ENCODE assay signal across 29 cellular contexts in the genomic region with DNA sequence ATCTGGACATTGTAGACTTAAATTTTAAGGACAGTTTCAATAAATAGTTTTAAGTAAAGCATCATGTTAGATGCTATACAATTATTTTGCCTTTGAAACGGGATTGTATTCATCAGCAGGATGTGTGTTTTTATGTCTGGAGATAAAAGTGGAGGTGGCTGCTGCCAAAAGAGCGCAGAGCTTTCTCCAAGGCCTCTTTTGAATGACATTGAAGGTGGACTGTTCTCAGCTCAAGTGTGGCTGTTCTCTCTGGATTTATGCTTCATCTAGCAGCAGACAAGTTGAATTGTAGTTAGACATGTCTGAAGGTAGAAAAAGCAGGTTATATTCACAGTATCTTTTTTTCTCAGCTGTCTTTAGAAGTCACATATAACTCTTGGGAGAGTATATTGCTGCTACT.
"Had no signal": no experiment of that assay in that cellular context is flagged by ENCODE, and none has a peak within 500 bp of the region (broad histone marks: within the 10 kb centered on the region; RNA-seq: fewer than 3 reads in every experiment).

No MANE protein-coding gene starts in this region.

- H3K27me3 ChIP-seq: ascending aorta, esophagus muscularis mucosa, foreskin keratinocyte, gastrocnemius medialis, heart left ventricle had no signal

- H3K36me3 ChIP-seq: ascending aorta, esophagus muscularis mucosa, gastrocnemius medialis, heart left ventricle, WERI-Rb-1 had no signal

- H3K4me3 ChIP-seq: ascending aorta, coronary artery, esophagus muscularis mucosa, gastrocnemius medialis, heart left ventricle had no signal

- H3K9me3 ChIP-seq: gastrocnemius medialis had no signal

- DNase-seq: activated CD4-positive, alpha-beta memory T cell treated with anti-CD3 and anti-CD28 coated beads, Interleukin-2, amount 10 ng/mL, durations not matched to agents 7 days and 5 days; activated CD4-positive, alpha-beta T cell treated with anti-CD3 and anti-CD28 coated beads for 36 hours; activated CD4-positive, alpha-beta T cell treated with anti-CD3 and anti-CD28 coated beads, Interleukin-2, amount 10 ng/mL, durations not matched to agents 7 days and 5 days; activated CD4-positive, alpha-beta T cell treated with anti-CD3 and anti-CD28 coated beads, Interleukin-2, amount 50 U/mL, for 4 hours; activated CD4-positive, CD25-positive, alpha-beta regulatory T cell; activated CD4-positive, CD25-positive, alpha-beta regulatory T cell treated with anti-CD3 and anti-CD28 coated beads, Interleukin-2, amount 50 U/mL, for 72 hours; activated CD8-positive, alpha-beta memory T cell treated with anti-CD3 and anti-CD28 coated beads, Interleukin-2, amount 50 U/mL, for 48 hours; activated gamma-delta T cell; activated naive CD4-positive, alpha-beta T cell; activated naive CD4-positive, alpha-beta T cell treated with anti-CD3 and anti-CD28 coated beads, Interleukin-2, amount 10 ng/mL, durations not matched to agents 7 days and 5 days; activated naive CD8-positive, alpha-beta T cell treated with anti-CD3 and anti-CD28 coated beads, Interleukin-2, amount 10 ng/mL, durations not matched to agents 7 days and 5 days; activated T-cell treated with anti-CD3 and anti-CD28 coated beads for 4 hours; activated T-cell treated with anti-CD3 and anti-CD28 coated beads, Interleukin-2, amount 50 U/mL, for 24 hours; activated T-cell treated with anti-CD3 and anti-CD28 coated beads, Interleukin-2, amount 50 U/mL, for 72 hours; dermis blood vessel endothelial cell; effector CD4-positive, alpha-beta T cell; effector memory CD8-positive, alpha-beta T cell; erythroblast; foreskin keratinocyte; gastrocnemius medialis; glutamatergic neuron; heart left ventricle; T-helper 1 cell; T-helper 17 cell; T1000; WERI-Rb-1 had no signal

- H3K27ac ChIP-seq: ascending aorta, coronary artery, esophagus muscularis mucosa, foreskin keratinocyte, gastrocnemius medialis, heart left ventricle, WERI-Rb-1 had no signal
